In genomic region chr11:88284306-88285057, GRCh38 we compare ENCODE assay signal across 24 cellular contexts. TPM values are rescaled to one million over a fixed set of nuclear protein-coding genes. Genes with fewer than 3 reads are reported as not detected.
DNase-seq lines count a peak whose midpoint lies in the region; ATAC-seq, FAIRE-seq and TF ChIP-seq lines count a peak whose summit lies in the region.
"Had no signal": no experiment of that assay in that cellular context is flagged by ENCODE, and none has a peak within 500 bp of the region (broad histone marks: within the 10 kb centered on the region; RNA-seq: fewer than 3 reads in every experiment).

No MANE protein-coding gene starts in this region.

- no peak for TF ChIP-seq POLR2A in spleen (IDR thresholded peaks at IDR 0.05)

- peaks cover 3% of the 10 kb centered on the region for H3F3A ChIP-seq in SK-N-SH (replicated peaks; ENCODE audit: insufficient read depth)

- H3K36me3 Mint-ChIP-seq in mesothelial cell of epicardium: peaks cover 23% of the 10 kb centered on the region
- H3K36me3 Mint-ChIP-seq in HFFc6 (ENCODE audit: low read depth): peaks cover 8% of the 10 kb centered on the region

- H3K9ac ChIP-seq in SK-N-SH: no peak overlapping the region
- H3K9ac ChIP-seq: GM23248 had no signal

- no peaks in the 10 kb centered on the region for H3K9me3 ChIP-seq in SK-N-SH
- no peaks in the 10 kb centered on the region for H3K9me3 ChIP-seq in spleen
- H3K9me3 ChIP-seq: body of pancreas, ovary, tibial nerve had no signal

- H3K79me2 ChIP-seq in SK-N-SH (ENCODE audit: insufficient read depth): no peaks in the 10 kb centered on the region

- POLR2A ChIA-PET in SK-N-SH (lab: Yijun Ruan, JAX): no interaction called here

- TF ChIP-seq CTCF in SK-N-SH (IDR thresholded peaks at IDR 0.05) (no peak), mesothelial cell of epicardium (IDR thresholded peaks at IDR 0.05; ENCODE audit: unreplicated experiment) (no peak), spleen (IDR thresholded peaks at IDR 0.05 in 8 of 11, conservative IDR thresholded peaks at IDR 0.05 in 3 of 11) (no peak), HFFc6 (IDR thresholded peaks at IDR 0.05) (no peak)

- H3K4me1 ChIP-seq in SK-N-SH (ENCODE audit: control insufficient read depth in 1 of 2, insufficient read depth in 2 of 2, low read depth in 1 of 2, low read length in 1 of 2) (no peaks in the 10 kb centered on the region; a peak in 1 of 4 replicates), spleen (peaks cover 0 to 10% (median 0%) of the 10 kb centered on the region in 6 donors)
- H3K4me1 ChIP-seq: body of pancreas had no signal

- H3K4me2 ChIP-seq in SK-N-SH: no peak overlapping the region

- no peaks in the 10 kb centered on the region for H3K27me3 Mint-ChIP-seq in mesothelial cell of epicardium (ENCODE audit: low read depth)
- no peaks in the 10 kb centered on the region; the same call in 1 of the 2 replicates for H3K27me3 Mint-ChIP-seq in HFFc6 (ENCODE audit: insufficient read depth)
- H3K27me3 Mint-ChIP-seq: activated naive CD4-positive, alpha-beta T cell treated with anti-CD3 and anti-CD28 coated beads, Interleukin-2, amount 50 U/mL, for 24 hours; naive B cell; stimulated activated naive CD8-positive, alpha-beta T cell treated with anti-CD3 and anti-CD28 coated beads, Interleukin-15, Interleukin-2, amounts not matched to agents 100 ng/mL and 50 ng/mL, for 24 hours had no signal

- no peaks in the 10 kb centered on the region for H4K20me1 ChIP-seq in SK-N-SH (ENCODE audit: insufficient read depth)

- H3K36me3 ChIP-seq in SK-N-SH (replicated peaks in 1 of 2; ENCODE audit: control insufficient read depth in 1 of 2, insufficient read depth in 2 of 2, low read length in 1 of 2) (no peaks in the 10 kb centered on the region), spleen (peaks cover 0 to 37% (median 0%) of the 10 kb centered on the region in 6 donors)
- H3K36me3 ChIP-seq: ovary, tibial nerve had no signal

- DNase-seq in SK-N-SH (no peak), NCI-H446 (lab: John Stamatoyannopoulos, UW) (peak; percentile 28 to 72), mesothelial cell of epicardium (ENCODE audit: low spot score in 2 of 2, unreplicated experiment in 2 of 2) (no peak), spleen (no peak), HFFc6 (no peak)
- DNase-seq: activated T-cell treated with anti-CD3 and anti-CD28 coated beads, Interleukin-2, amount 50 U/mL, for 72 hours; body of pancreas; cortex of kidney; GDM1; GM23248; Karpas-422; naive B cell; NCI-H1417 treated with DMSO at 0.1 percent for 48 hours; NCI-H524 treated with DMSO at 0.1 percent for 48 hours; ovary; PC-3 had no signal

- FAIRE-seq in endometrium (lab: Jason Lieb, UNC): peak; percentile 88

- H3K9me2 ChIP-seq in SK-N-SH: no peaks in the 10 kb centered on the region

- no peak overlapping the region for H2AFZ ChIP-seq in SK-N-SH (ENCODE audit: low read depth)
- H2AFZ ChIP-seq: GM23248 had no signal

- CTCF ChIA-PET in SK-N-SH (lab: Yijun Ruan, JAX): no interaction called here

- intact Hi-C loops in spleen (cut with DNase I; ENCODE audit: low total_unique reads): no loop called here

- ATAC-seq in SK-N-SH treated with all-trans-retinoic acid at 6 μM for 48 hours: peak; percentile 55; the same call in 1 of the 3 replicates
- no peak for ATAC-seq in GM18870 (IDR thresholded peaks at IDR 0.05; ENCODE audit: unreplicated experiment)
- ATAC-seq: activated T-cell treated with anti-CD3 and anti-CD28 coated beads, Interleukin-2, amount 50 U/mL, for 72 hours; body of pancreas; PC-3 had no signal

- H3K4me3 Mint-ChIP-seq in mesothelial cell of epicardium (no peak overlapping the region), HFFc6 (no peak overlapping the region)
- H3K4me3 Mint-ChIP-seq: activated naive CD4-positive, alpha-beta T cell treated with anti-CD3 and anti-CD28 coated beads, Interleukin-2, amount 50 U/mL, for 24 hours; activated T-cell treated with anti-CD3 and anti-CD28 coated beads, Interleukin-2, amount 50 U/mL, for 72 hours; CD14-positive monocyte; naive B cell; stimulated activated naive CD8-positive, alpha-beta T cell treated with anti-CD3 and anti-CD28 coated beads, Interleukin-15, Interleukin-2, amounts not matched to agents 100 ng/mL and 50 ng/mL, for 24 hours had no signal

- TF ChIP-seq EP300 in SK-N-SH (IDR thresholded peaks at IDR 0.05; ENCODE audit: borderline replicate concordance in 1 of 2, low read depth in 1 of 2, low read length in 1 of 2): no peak

- H3K9me3 Mint-ChIP-seq in mesothelial cell of epicardium (peaks cover 6% of the 10 kb centered on the region), HFFc6 (no peaks in the 10 kb centered on the region)
- H3K9me3 Mint-ChIP-seq: activated T-cell treated with anti-CD3 and anti-CD28 coated beads, Interleukin-2, amount 50 U/mL, for 72 hours; naive B cell had no signal

- H3K4me3 ChIP-seq in SK-N-SH (ENCODE audit: low read depth in 2 of 2, low read length in 1 of 2): no peak overlapping the region
- H3K4me3 ChIP-seq in spleen: no peak overlapping the region
- H3K4me3 ChIP-seq: body of pancreas, GM23248, ovary, tibial nerve had no signal

- no peak overlapping the region; a peak in 1 of 4 replicates for H3K27ac ChIP-seq in SK-N-SH (ENCODE audit: low read depth in 2 of 2, low read length in 1 of 2)
- H3K27ac ChIP-seq in spleen: no peak overlapping the region
- H3K27ac ChIP-seq: body of pancreas, epithelial cell of prostate, GM23248 had no signal

- H3K4me1 Mint-ChIP-seq in mesothelial cell of epicardium (peaks cover 32% of the 10 kb centered on the region), HFFc6 (ENCODE audit: low read depth) (0 out of 2 replicates have a peak, but pooled peaks cover 4% of the 10 kb centered on the region)
- H3K4me1 Mint-ChIP-seq: activated naive CD4-positive, alpha-beta T cell treated with anti-CD3 and anti-CD28 coated beads, Interleukin-2, amount 50 U/mL, for 24 hours; CD14-positive monocyte; naive B cell had no signal

- H3K27ac Mint-ChIP-seq in mesothelial cell of epicardium (peak overlapping the region; percentile 78), HFFc6 (no peak overlapping the region)
- H3K27ac Mint-ChIP-seq: activated naive CD4-positive, alpha-beta T cell treated with anti-CD3 and anti-CD28 coated beads, Interleukin-2, amount 50 U/mL, for 24 hours; activated T-cell treated with anti-CD3 and anti-CD28 coated beads, Interleukin-2, amount 50 U/mL, for 72 hours; naive B cell; stimulated activated naive CD8-positive, alpha-beta T cell treated with anti-CD3 and anti-CD28 coated beads, Interleukin-15, Interleukin-2, amounts not matched to agents 100 ng/mL and 50 ng/mL, for 24 hours had no signal

- H3K27me3 ChIP-seq in SK-N-SH (ENCODE audit: insufficient read depth) (no peaks in the 10 kb centered on the region), spleen (replicated peaks in 1 of 7) (no peaks in the 10 kb centered on the region)
- H3K27me3 ChIP-seq: body of pancreas, ovary, tibial nerve had no signal

- TF ChIP-seq RAD21 in SK-N-SH (IDR thresholded peaks at IDR 0.05; ENCODE audit: low read length): no peak

TF ChIP-seq in SK-N-SH treated with all-trans-retinoic acid at 6 μM for 48 hours, 23 proteins besides CTCF, POLR2A, EP300 and RAD21:
- peak; percentile 10; the same call in 1 of the 2 replicates for TF ChIP-seq ISL1 (CRISPR knock-in tag; IDR thresholded peaks at IDR 0.05)
- TF ChIP-seq CSDC2 (CRISPR knock-in tag; IDR thresholded peaks at IDR 0.05): no peak
- no peak for TF ChIP-seq ARNTL (CRISPR knock-in tag; IDR thresholded peaks at IDR 0.05; ENCODE audit: borderline replicate concordance, low read depth)
- TF ChIP-seq PATZ1 (CRISPR knock-in tag; IDR thresholded peaks at IDR 0.05; ENCODE audit: borderline replicate concordance): no peak
- no peak for TF ChIP-seq ZC3H10 (CRISPR knock-in tag; IDR thresholded peaks at IDR 0.05)

TF ChIP-seq in SK-N-SH, 30 proteins besides CTCF, POLR2A, EP300 and RAD21:
- TF ChIP-seq IRF3 (IDR thresholded peaks at IDR 0.05; ENCODE audit: low read depth, low read length) (no peak), USF2 (IDR thresholded peaks at IDR 0.05; ENCODE audit: borderline replicate concordance, low read depth, low read length) (no peak)

RNA-seq across cellular contexts. Expression of gene CTSC, which starts 53.1 kb away (rescaled TPM):
- 101 and 104 TPM in 2 replicates for polyA plus RNA-seq in SK-N-SH (2012; rRNA removed)
- polyA plus RNA-seq in SK-N-SH (2012; cell fraction: cytosol; rRNA removed): 92.4 and 111 TPM in 2 replicates
- 25.4 and 47.1 TPM in 2 replicates for polyA plus RNA-seq in SK-N-SH (2012; cell fraction: nucleus; rRNA removed)
- total RNA-seq in mesothelial cell of epicardium: 230 to 233 TPM (median 233 TPM) in 3 replicates
- total RNA-seq in spleen: 100 to 1,000 TPM; 204 to 566 (median 366) TPM
- 100 to 1,000 TPM in 1 of 3 donors, 10 to 100 TPM in 2; 67.1 to 112 (median 82.9) TPM for polyA plus RNA-seq in spleen
- 100 to 1,000 TPM; 234 to 406 (median 384) TPM for total RNA-seq in HFFc6 (2021; fragmentation: NEBNext Ultra II Directional; extraction: Animal tissue kit (Norgen Biotek cat#: 25700))

Comparison
In these comparisons a context has a peak if more than half of its experiments do, and no peak if none do; other contexts are left out.
1. DNase-seq: peak in NCI-H446 (2 of 2); none in SK-N-SH (single experiment), mesothelial cell of epicardium (0 of 2), spleen (single experiment) and HFFc6 (single experiment).